In the genomic region with DNA sequence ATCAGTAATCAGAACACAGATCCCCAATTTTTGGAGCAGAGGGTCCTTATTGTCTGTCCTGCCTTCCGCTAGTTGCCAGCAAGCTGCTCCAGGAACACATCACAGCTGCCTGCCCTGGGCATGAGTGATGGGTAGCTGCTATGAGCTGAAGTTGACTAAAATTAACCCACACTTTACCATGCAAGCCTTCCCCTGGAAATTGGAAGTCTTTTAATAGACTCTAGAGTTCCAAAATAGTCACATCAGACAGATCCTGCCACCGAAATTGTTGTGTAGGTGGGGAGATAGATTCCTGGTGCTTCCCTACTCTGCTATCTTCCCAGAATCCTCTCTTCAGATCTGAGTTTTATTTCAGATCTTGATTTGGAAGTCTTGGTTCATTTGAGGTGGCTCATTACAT, we compare ENCODE assay signal across 17 cellular contexts.
DNase-seq lines count a peak whose midpoint lies in the region; ATAC-seq, FAIRE-seq and TF ChIP-seq lines count a peak whose summit lies in the region.
"Had no signal": no experiment of that assay in that cellular context is flagged by ENCODE, and none has a peak within 500 bp of the region (broad histone marks: within the 10 kb centered on the region; RNA-seq: fewer than 3 reads in every experiment).

No MANE protein-coding gene starts in this region.

- H3K9me3 ChIP-seq in keratinocyte (ENCODE audit: control insufficient read depth, low read depth, low read length): no peaks in the 10 kb centered on the region
- H3K9me3 ChIP-seq in osteoblast (ENCODE audit: low read depth, low read length): no peaks in the 10 kb centered on the region
- H3K9me3 ChIP-seq: BLaER1, HAP-1 had no signal

- H3K27ac ChIP-seq in keratinocyte (ENCODE audit: control insufficient read depth, insufficient read depth, low read length): no peak overlapping the region
- H3K27ac ChIP-seq in osteoblast (ENCODE audit: low read depth, low read length): no peak overlapping the region
- H3K27ac ChIP-seq: 22Rv1, BLaER1, HL-60 had no signal

- DNase-seq in NCI-H1694 (lab: John Stamatoyannopoulos, UW) (peak; percentile 30), NCI-H1694 treated with DMSO at 0.1 percent for 48 hours (lab: John Stamatoyannopoulos, UW) (no peak), keratinocyte (ENCODE audit: low read depth, low spot score) (no peak), osteoblast (ENCODE audit: insufficient read length, low spot score, missing footprints) (no peak), COLO829 (ENCODE audit: low spot score) (no peak), NCI-H774 (lab: John Stamatoyannopoulos, UW) (no peak)
- DNase-seq: Calu3; CD4-positive, alpha-beta memory T cell; DMS79 treated with DMSO at 0.1 percent for 48 hours; GF-D8; GOT3 had no signal

- H3K79me2 ChIP-seq in keratinocyte (ENCODE audit: control insufficient read depth, insufficient read depth, low read length): no peaks in the 10 kb centered on the region
- H3K79me2 ChIP-seq in osteoblast (ENCODE audit: insufficient read depth, low read length): no peaks in the 10 kb centered on the region

- no peaks in the 10 kb centered on the region for H3K27me3 ChIP-seq in keratinocyte (ENCODE audit: control insufficient read depth, extremely low read depth, insufficient read depth, low read length)
- no peaks in the 10 kb centered on the region for H3K27me3 ChIP-seq in osteoblast (ENCODE audit: insufficient read depth, low read length)
- H3K27me3 ChIP-seq: BLaER1 had no signal

- H3K9me1 ChIP-seq in keratinocyte (ENCODE audit: control insufficient read depth, extremely low read depth, insufficient read depth, low read length): no peaks in the 10 kb centered on the region

- dilution Hi-C loops in keratinocyte (cut with MboI; ENCODE audit: extremely low pct_ligation_motif_present, low sequenced_read_pairs): no loop called here

- H4K20me1 ChIP-seq in keratinocyte (ENCODE audit: control insufficient read depth, extremely low read depth, insufficient read depth, low read length): no peaks in the 10 kb centered on the region
- no peaks in the 10 kb centered on the region for H4K20me1 ChIP-seq in osteoblast (ENCODE audit: insufficient read depth, low read length)
- H4K20me1 ChIP-seq: BLaER1 had no signal

- no peak for TF ChIP-seq CTCF in keratinocyte (optimal IDR thresholded peaks at IDR 0.05 in 1 of 3, IDR thresholded peaks at IDR 0.05 in 1 of 3, conservative IDR thresholded peaks at IDR 0.05 in 1 of 3; ENCODE audit: extremely low read depth in 1 of 3, insufficient read depth in 2 of 3, low read length in 3 of 3)
- no peak for TF ChIP-seq CTCF in osteoblast (IDR thresholded peaks at IDR 0.05; ENCODE audit: extremely low read depth, low read depth, low read length)

- H3K4me3 ChIP-seq in keratinocyte (ENCODE audit: control insufficient read depth in 2 of 3, extremely low read depth in 1 of 3, insufficient read depth in 2 of 3, low read depth in 1 of 3, low read length in 3 of 3) (no peak overlapping the region), osteoblast (ENCODE audit: insufficient read depth, low read length) (no peak overlapping the region)
- H3K4me3 ChIP-seq: BLaER1, HAP-1 had no signal

- peak overlapping the region; percentile 38 for H2AFZ ChIP-seq in keratinocyte (ENCODE audit: control insufficient read depth, low read length)
- peak overlapping the region; percentile 9 for H2AFZ ChIP-seq in osteoblast (ENCODE audit: low read length)

- H3K4me1 ChIP-seq in keratinocyte (ENCODE audit: control insufficient read depth, extremely low read depth, insufficient read depth, low read length) (peaks cover 28% of the 10 kb centered on the region), osteoblast (ENCODE audit: insufficient read depth, low read length) (peaks cover 22% of the 10 kb centered on the region)
- H3K4me1 ChIP-seq: BLaER1, HAP-1 had no signal

- no peak overlapping the region for H3K9ac ChIP-seq in keratinocyte (ENCODE audit: control insufficient read depth, extremely low read depth, insufficient read depth, low read length)
- H3K9ac ChIP-seq: BLaER1 had no signal

- H3K4me2 ChIP-seq in keratinocyte (ENCODE audit: control insufficient read depth, extremely low read depth, insufficient read depth, low read depth, low read length) (no peak overlapping the region), osteoblast (ENCODE audit: insufficient read depth, low read length) (no peak overlapping the region)
- H3K4me2 ChIP-seq: BLaER1 had no signal

- FAIRE-seq in keratinocyte (lab: Jason Lieb, UNC): no peak
- FAIRE-seq: GM19239 had no signal

- H3K36me3 ChIP-seq in keratinocyte (ENCODE audit: control insufficient read depth in 2 of 2, extremely low read depth in 1 of 2, insufficient read depth in 2 of 2, low read length in 2 of 2) (no peaks in the 10 kb centered on the region), osteoblast (ENCODE audit: insufficient read depth, low read length) (no peaks in the 10 kb centered on the region)
- H3K36me3 ChIP-seq: BLaER1, HAP-1 had no signal

- no peak for ATAC-seq in GM18511 (IDR thresholded peaks at IDR 0.05; ENCODE audit: unreplicated experiment)
